In the genomic region with DNA sequence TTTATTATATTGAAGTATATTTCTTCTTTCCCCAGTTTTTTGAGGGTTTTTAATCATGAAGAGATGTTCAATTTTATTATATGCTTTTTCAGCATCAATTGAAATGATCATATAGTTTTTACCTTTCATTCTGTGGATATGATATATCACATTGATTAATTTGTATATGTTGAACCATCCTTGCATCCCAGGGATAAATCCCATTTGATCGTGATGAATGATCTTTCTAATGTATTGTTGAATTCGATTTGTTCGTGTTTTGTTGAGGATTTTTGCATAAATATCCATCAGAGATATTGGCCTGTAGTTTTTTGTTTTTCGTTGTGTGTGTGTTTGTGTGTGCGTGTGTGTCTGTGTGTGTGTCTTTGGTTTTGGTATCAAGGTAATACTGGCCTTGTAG, we compare ENCODE assay signal across 7 cellular contexts.
"Had no signal": no experiment of that assay in that cellular context is flagged by ENCODE, and none has a peak within 500 bp of the region (broad histone marks: within the 10 kb centered on the region; RNA-seq: fewer than 3 reads in every experiment).

No MANE protein-coding gene starts in this region.

- FAIRE-seq: HepG2, HTR-8/SVneo had no signal

- H3K4me2 ChIP-seq: KMS-11 had no signal

- H3K27ac ChIP-seq: HL-60, KMS-11 had no signal

- H3K9ac ChIP-seq: KMS-11 had no signal

- DNase-seq: IMR-90, KBM-7, KG1 had no signal

- ATAC-seq: HepG2 had no signal
